Comparison of ENCODE assay signal across 1 cellular context in the genomic region with DNA sequence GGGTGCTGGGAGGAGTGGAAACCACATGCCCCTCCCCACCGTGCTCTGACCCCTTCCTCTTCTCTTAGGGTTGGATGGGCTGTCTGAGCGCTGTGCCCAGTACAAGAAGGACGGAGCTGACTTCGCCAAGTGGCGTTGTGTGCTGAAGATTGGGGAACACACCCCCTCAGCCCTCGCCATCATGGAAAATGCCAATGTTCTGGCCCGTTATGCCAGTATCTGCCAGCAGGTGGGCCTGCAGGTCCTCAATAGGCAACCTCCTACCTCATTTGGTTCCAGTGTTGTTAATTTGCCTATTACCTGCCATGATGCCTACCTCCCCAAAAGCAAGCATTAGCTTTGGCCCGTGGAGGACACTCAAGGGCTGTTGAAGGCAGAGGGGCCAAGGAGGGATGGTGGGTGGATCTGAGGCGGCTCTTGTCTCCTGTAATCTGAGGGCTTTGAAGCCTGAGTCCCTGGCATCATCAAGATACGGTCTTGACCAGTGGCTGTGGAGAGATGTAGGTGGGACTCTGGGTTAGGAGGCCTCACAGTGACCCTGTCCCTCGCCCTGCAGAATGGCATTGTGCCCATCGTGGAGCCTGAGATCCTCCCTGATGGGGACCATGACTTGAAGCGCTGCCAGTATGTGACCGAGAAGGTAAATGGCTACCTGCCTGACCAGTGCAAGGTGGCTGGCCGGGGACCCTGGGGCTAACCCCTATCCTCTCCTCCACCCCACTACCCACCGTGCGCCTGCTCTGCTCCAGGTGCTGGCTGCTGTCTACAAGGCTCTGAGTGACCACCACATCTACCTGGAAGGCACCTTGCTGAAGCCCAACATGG.
TF ChIP-seq lines count a peak whose summit lies in the region.

No MANE protein-coding gene starts in this region.

TF ChIP-seq in H1, 55 proteins besides CTCF, POLR2A, EP300 and RAD21:
- TF ChIP-seq SP2 (IDR thresholded peaks at IDR 0.05; ENCODE audit: low read length): no peak
- no peak for TF ChIP-seq TBP (IDR thresholded peaks at IDR 0.05; ENCODE audit: low read depth, low read length)
- no peak for TF ChIP-seq SIX5 (IDR thresholded peaks at IDR 0.05; ENCODE audit: low read depth, low read length)
- peak; percentile 51; the same call in 1 of the 2 replicates for TF ChIP-seq SP1 (IDR thresholded peaks at IDR 0.05; ENCODE audit: low read depth, low read length)
- no peak for TF ChIP-seq CTBP2 (IDR thresholded peaks at IDR 0.05; ENCODE audit: borderline replicate concordance, insufficient read depth, insufficient read length, low read length)
- TF ChIP-seq SP4 (IDR thresholded peaks at IDR 0.05; ENCODE audit: low read length): no peak
- TF ChIP-seq SAP30 (IDR thresholded peaks at IDR 0.05; ENCODE audit: insufficient read depth, insufficient replicate concordance, low read length): no peak
- no peak for TF ChIP-seq SIRT6 (IDR thresholded peaks at IDR 0.05; ENCODE audit: low read length)
